Comparison of ENCODE assay signal across 10 cellular contexts in the genomic region with DNA sequence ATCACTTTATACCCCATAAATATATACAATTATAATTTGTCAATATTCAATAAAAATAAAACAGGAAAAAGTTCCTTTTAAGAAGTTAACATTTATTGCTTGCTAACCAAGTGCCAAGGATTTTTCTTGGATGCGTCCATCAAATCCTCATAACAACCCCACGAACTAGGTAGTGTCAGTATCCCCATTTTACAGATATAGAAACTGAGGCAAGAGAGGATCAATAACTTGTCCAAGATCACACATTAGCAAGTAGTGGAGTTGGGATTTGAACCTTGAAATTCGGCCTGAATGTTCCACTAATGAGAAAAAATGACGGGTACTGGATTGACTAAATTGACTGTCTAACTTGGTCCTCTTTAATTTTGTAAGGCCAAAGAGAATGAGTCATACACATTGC.
"Had no signal": no experiment of that assay in that cellular context is flagged by ENCODE, and none has a peak within 500 bp of the region (broad histone marks: within the 10 kb centered on the region; RNA-seq: fewer than 3 reads in every experiment).

No MANE protein-coding gene starts in this region.

- H3K4me3 Mint-ChIP-seq: GM23338, H9, HFFc6 had no signal

- H3K36me3 ChIP-seq: HAP-1 had no signal

- H3K9me3 ChIP-seq: HAP-1 had no signal

- H3K9ac ChIP-seq: GM23248 had no signal

- H2AFZ ChIP-seq: GM23248, GM23338 had no signal

- H3K4me2 ChIP-seq: GM23338 had no signal

- ATAC-seq: GM23338 had no signal

- H3K27ac Mint-ChIP-seq: GM23338, H9, HFFc6 had no signal

- FAIRE-seq: H1, H54 had no signal

- DNase-seq: GM23248, GOT3, H7, H9, HCEC 1CT, HFFc6 had no signal

- H3K4me3 ChIP-seq: GM23248, GM23338, HAP-1 had no signal

- H3K9me3 Mint-ChIP-seq: GM23338, H9, HFFc6 had no signal

- H3K27ac ChIP-seq: GM23248 had no signal
